Comparison of ENCODE assay signal across 15 cellular contexts in the genomic region with DNA sequence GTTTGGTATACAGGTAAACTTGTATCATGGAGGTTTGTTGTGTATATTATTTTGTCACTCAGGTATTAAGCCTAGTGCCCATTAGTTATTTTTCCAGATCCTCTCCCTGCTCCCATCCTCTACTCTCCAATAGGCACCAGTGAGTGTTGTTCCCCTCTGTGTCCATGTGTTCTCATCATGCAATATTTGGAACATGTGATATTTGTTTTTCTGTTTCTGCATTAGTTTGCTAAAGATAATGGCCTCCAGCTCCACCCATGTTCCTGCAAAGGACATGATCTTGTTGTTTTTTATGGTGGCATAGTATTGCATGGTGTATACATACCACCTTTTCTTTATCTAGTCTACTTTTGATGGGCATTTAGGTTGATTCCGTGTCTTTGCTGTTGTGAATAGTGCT.
"Had no signal": no experiment of that assay in that cellular context is flagged by ENCODE, and none has a peak within 500 bp of the region (broad histone marks: within the 10 kb centered on the region; RNA-seq: fewer than 3 reads in every experiment).

No MANE protein-coding gene starts in this region.

- H3K27ac Mint-ChIP-seq: natural killer cell, progenitor cell of endocrine pancreas had no signal

- ATAC-seq: gastroesophageal sphincter, left ventricle myocardium superior, natural killer cell, right cardiac atrium had no signal

- H3K27ac ChIP-seq: colonic mucosa, esophagus squamous epithelium, gastroesophageal sphincter, pancreas had no signal

- H3K4me3 Mint-ChIP-seq: immature natural killer cell, natural killer cell had no signal

- DNase-seq: colonic mucosa; dermis blood vessel endothelial cell; esophagus squamous epithelium; foreskin fibroblast; immature natural killer cell; left ventricle myocardium superior; natural killer cell; occipital lobe; pancreas; right cardiac atrium; stimulated activated CD4-positive, alpha-beta T cell treated with anti-CD3 and anti-CD28 coated beads, Interleukin-2, amount 100 ng/mL, for 48 hours; stimulated activated naive CD4-positive, alpha-beta T cell treated with Interleukin-2 at 50 U/mL for 16 hours; trophoblast cell had no signal

- H3K9me3 Mint-ChIP-seq: immature natural killer cell, natural killer cell had no signal

- H3K27me3 Mint-ChIP-seq: progenitor cell of endocrine pancreas had no signal

- H3K36me3 Mint-ChIP-seq: natural killer cell had no signal
